2 cellular contexts compared by ENCODE assay signal in the genomic region with DNA sequence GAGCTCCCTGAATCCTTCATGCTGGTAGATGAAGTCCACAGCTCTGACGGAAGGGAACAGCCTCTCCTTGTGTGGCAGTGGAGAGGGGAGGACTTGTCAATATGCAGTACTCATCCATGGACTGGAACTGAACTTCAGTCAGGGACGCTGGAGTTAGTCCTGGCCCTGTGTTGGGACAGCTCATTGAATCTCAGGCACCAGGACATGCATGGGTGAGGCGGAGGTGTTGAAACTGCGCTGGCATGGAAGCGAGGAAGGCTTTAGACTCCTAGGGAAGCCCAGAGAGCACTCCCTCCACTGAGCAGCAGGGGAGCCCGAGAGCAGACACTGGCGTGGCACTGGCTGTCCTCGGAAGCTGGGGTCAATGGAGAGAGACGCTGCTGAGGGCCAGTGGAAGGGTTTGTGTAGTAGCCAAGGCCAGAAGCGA.
TF ChIP-seq lines count a peak whose summit lies in the region.

No MANE protein-coding gene starts in this region.

TF ChIP-seq in HCT116, 20 proteins besides CTCF, POLR2A, EP300 and RAD21 (continued from another document):
- TF ChIP-seq ATF3 (IDR thresholded peaks at IDR 0.05) (no peak), SP1 (IDR thresholded peaks at IDR 0.05; ENCODE audit: low read depth) (no peak), FOSL1 (IDR thresholded peaks at IDR 0.05; ENCODE audit: low read depth) (no peak), YY1 (IDR thresholded peaks at IDR 0.05; ENCODE audit: extremely low read depth, insufficient replicate concordance, low read depth, low read length) (no peak), EZH2phosphoT487 (IDR thresholded peaks at IDR 0.05; ENCODE audit: borderline replicate concordance) (no peak), MAX (IDR thresholded peaks at IDR 0.05) (no peak), EZH2 (IDR thresholded peaks at IDR 0.05) (no peak), JUND (IDR thresholded peaks at IDR 0.05) (no peak), CEBPB (IDR thresholded peaks at IDR 0.05; ENCODE audit: low read depth) (no peak), ZBTB33 (IDR thresholded peaks at IDR 0.05; ENCODE audit: extremely low read depth, insufficient replicate concordance, low read length) (no peak), POLR2AphosphoS5 (IDR thresholded peaks at IDR 0.05; ENCODE audit: low read depth, low read length) (no peak), CBX3 (IDR thresholded peaks at IDR 0.05; ENCODE audit: low read depth) (no peak), EGR1 (IDR thresholded peaks at IDR 0.05; ENCODE audit: low read depth) (no peak), ZFX (IDR thresholded peaks at IDR 0.05) (no peak), TCF7L2 (IDR thresholded peaks at IDR 0.05; ENCODE audit: borderline replicate concordance, extremely low read depth, insufficient read depth, insufficient read length) (no peak)
- TF ChIP-seq, protein P1, sequence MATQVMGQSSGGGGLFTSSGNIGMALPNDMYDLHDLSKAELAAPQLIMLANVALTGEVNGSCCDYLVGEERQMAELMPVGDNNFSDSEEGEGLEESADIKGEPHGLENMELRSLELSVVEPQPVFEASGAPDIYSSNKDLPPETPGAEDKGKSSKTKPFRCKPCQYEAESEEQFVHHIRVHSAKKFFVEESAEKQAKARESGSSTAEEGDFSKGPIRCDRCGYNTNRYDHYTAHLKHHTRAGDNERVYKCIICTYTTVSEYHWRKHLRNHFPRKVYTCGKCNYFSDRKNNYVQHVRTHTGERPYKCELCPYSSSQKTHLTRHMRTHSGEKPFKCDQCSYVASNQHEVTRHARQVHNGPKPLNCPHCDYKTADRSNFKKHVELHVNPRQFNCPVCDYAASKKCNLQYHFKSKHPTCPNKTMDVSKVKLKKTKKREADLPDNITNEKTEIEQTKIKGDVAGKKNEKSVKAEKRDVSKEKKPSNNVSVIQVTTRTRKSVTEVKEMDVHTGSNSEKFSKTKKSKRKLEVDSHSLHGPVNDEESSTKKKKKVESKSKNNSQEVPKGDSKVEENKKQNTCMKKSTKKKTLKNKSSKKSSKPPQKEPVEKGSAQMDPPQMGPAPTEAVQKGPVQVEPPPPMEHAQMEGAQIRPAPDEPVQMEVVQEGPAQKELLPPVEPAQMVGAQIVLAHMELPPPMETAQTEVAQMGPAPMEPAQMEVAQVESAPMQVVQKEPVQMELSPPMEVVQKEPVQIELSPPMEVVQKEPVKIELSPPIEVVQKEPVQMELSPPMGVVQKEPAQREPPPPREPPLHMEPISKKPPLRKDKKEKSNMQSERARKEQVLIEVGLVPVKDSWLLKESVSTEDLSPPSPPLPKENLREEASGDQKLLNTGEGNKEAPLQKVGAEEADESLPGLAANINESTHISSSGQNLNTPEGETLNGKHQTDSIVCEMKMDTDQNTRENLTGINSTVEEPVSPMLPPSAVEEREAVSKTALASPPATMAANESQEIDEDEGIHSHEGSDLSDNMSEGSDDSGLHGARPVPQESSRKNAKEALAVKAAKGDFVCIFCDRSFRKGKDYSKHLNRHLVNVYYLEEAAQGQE (IDR thresholded peaks at IDR 0.05; ENCODE audit: low read depth) = no peak
TF ChIP-seq in HCT116: peak in this region for 0.

TF ChIP-seq in K562, 482 proteins besides CTCF, POLR2A, EP300 and RAD21 (continued from another document):
- no peak for TF ChIP-seq HBP1 (CRISPR knock-in tag; IDR thresholded peaks at IDR 0.05)
- no peak for TF ChIP-seq RFX7 (CRISPR knock-in tag; IDR thresholded peaks at IDR 0.05)
- no peak for TF ChIP-seq STAG1 (CRISPR knock-in tag; IDR thresholded peaks at IDR 0.05; ENCODE audit: borderline replicate concordance)
- TF ChIP-seq CREB5 (CRISPR knock-in tag; IDR thresholded peaks at IDR 0.05) = no peak
- TF ChIP-seq MTF1 (CRISPR knock-in tag; IDR thresholded peaks at IDR 0.05; ENCODE audit: borderline replicate concordance) = no peak
- TF ChIP-seq DMBX1 (CRISPR knock-in tag; IDR thresholded peaks at IDR 0.05; ENCODE audit: borderline replicate concordance) = no peak
- TF ChIP-seq, protein P2, sequence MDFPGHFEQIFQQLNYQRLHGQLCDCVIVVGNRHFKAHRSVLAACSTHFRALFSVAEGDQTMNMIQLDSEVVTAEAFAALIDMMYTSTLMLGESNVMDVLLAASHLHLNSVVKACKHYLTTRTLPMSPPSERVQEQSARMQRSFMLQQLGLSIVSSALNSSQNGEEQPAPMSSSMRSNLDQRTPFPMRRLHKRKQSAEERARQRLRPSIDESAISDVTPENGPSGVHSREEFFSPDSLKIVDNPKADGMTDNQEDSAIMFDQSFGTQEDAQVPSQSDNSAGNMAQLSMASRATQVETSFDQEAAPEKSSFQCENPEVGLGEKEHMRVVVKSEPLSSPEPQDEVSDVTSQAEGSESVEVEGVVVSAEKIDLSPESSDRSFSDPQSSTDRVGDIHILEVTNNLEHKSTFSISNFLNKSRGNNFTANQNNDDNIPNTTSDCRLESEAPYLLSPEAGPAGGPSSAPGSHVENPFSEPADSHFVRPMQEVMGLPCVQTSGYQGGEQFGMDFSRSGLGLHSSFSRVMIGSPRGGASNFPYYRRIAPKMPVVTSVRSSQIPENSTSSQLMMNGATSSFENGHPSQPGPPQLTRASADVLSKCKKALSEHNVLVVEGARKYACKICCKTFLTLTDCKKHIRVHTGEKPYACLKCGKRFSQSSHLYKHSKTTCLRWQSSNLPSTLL (IDR thresholded peaks at IDR 0.05) = no peak
- no peak for TF ChIP-seq SMARCB1 (IDR thresholded peaks at IDR 0.05; ENCODE audit: insufficient read length, low read depth)
- TF ChIP-seq XRCC4 (IDR thresholded peaks at IDR 0.05; ENCODE audit: extremely low read depth, insufficient read depth, insufficient read length) = no peak
- no peak for TF ChIP-seq TEAD2 (tag; IDR thresholded peaks at IDR 0.05)
- TF ChIP-seq ZNF41 (CRISPR knock-in tag; conservative IDR thresholded peaks at IDR 0.05) = no peak
- no peak for TF ChIP-seq FIP1L1 (IDR thresholded peaks at IDR 0.05; ENCODE audit: low read depth, low read length, poor library complexity, severe bottlenecking)
- TF ChIP-seq ZNF316 (IDR thresholded peaks at IDR 0.05) = no peak
- TF ChIP-seq TRIM24 (IDR thresholded peaks at IDR 0.05) = no peak
